8 cellular contexts compared by ENCODE assay signal in the genomic region with DNA sequence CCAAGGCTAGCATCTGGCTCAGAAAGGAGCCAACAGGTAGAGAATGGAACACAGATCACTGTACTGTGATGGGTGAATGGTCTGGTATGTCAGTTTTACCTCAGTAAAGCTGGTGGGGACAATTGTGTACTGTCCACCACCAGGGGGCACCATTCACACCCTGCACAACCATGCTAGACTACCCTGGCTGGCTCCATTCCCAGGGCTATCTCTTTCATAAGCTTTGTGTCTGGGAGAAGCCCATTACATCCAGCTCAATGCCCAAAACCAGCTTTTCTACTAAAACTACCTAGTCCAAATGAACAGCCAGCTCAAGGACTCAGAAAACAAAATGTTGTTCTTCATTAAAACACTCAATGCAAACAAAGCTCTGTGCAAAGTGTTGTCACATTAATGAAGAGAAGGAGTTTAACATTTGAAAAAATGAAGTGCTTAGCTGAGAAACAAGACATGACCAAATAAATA.
DNase-seq lines count a peak whose midpoint lies in the region; ATAC-seq and TF ChIP-seq lines count a peak whose summit lies in the region.

No MANE protein-coding gene starts in this region.

- TF ChIP-seq CTCF in OCI-LY7 (conservative IDR thresholded peaks at IDR 0.05; ENCODE audit: low read length): peak; percentile 89

- CTCF ChIA-PET in activated CD8-positive, alpha-beta memory T cell treated with anti-CD3 and anti-CD28 coated beads, Interleukin-2, amount 10 ng/mL, durations not matched to agents 7 days and 5 days (lab: Charles Lee): no interaction called here
- CTCF ChIA-PET in OCI-LY7 (lab: Charles Lee; ENCODE audit: unreplicated experiment): no interaction called here

- H3K4me1 ChIP-seq in OCI-LY7 (ENCODE audit: insufficient read depth, low read length, poor library complexity, severe bottlenecking): no peaks in the 10 kb centered on the region

- no peak overlapping the region for H3K4me2 ChIP-seq in OCI-LY7 (ENCODE audit: low read length)

- H4K20me1 ChIP-seq in OCI-LY7 (ENCODE audit: insufficient read depth, low read length): no peaks in the 10 kb centered on the region

- BruUV-seq in OCI-LY7 (replicated peaks; lab: Mats Ljungman, UMichigan): no TSS peak

- ATAC-seq in activated CD8-positive, alpha-beta memory T cell treated with anti-CD3 and anti-CD28 coated beads, Interleukin-2, amount 10 ng/mL, durations not matched to agents 7 days and 5 days: no peak
- peak; percentile 91 for ATAC-seq in GM21786 (IDR thresholded peaks at IDR 0.05; ENCODE audit: unreplicated experiment)

- no peak overlapping the region for H3K4me3 Mint-ChIP-seq in activated CD8-positive, alpha-beta memory T cell treated with anti-CD3 and anti-CD28 coated beads, Interleukin-2, amount 10 ng/mL, durations not matched to agents 7 days and 5 days

- no peaks in the 10 kb centered on the region for H3K9me3 ChIP-seq in OCI-LY7 (ENCODE audit: low read length)

- H3K27me3 Mint-ChIP-seq in activated CD8-positive, alpha-beta memory T cell treated with anti-CD3 and anti-CD28 coated beads, Interleukin-2, amount 10 ng/mL, durations not matched to agents 7 days and 5 days: peaks cover 2% of the 10 kb centered on the region

- H3K79me2 ChIP-seq in OCI-LY7 (ENCODE audit: insufficient read depth, low read depth, low read length): no peaks in the 10 kb centered on the region

- no peak overlapping the region for H3K4me3 ChIP-seq in OCI-LY7 (ENCODE audit: low read depth, low read length, poor library complexity, severe bottlenecking)

- POLR2A ChIA-PET in OCI-LY7 (lab: Charles Lee): interaction anchor here (0.6 kb wide), 1 partner anchor 51 kb away, joined by 3 read pairs; no protein-coding TSS in a partner anchor

- no peaks in the 10 kb centered on the region for H3K9me2 ChIP-seq in OCI-LY7 (ENCODE audit: insufficient read depth, low read length)

- H3K36me3 ChIP-seq in OCI-LY7 (ENCODE audit: insufficient read depth, low read length): no peaks in the 10 kb centered on the region

- H2AFZ ChIP-seq in OCI-LY7 (ENCODE audit: low read length): no peak overlapping the region

- no peaks in the 10 kb centered on the region for H3K4me1 Mint-ChIP-seq in activated CD8-positive, alpha-beta memory T cell treated with anti-CD3 and anti-CD28 coated beads, Interleukin-2, amount 10 ng/mL, durations not matched to agents 7 days and 5 days

- no peaks in the 10 kb centered on the region for H3K36me3 Mint-ChIP-seq in activated CD8-positive, alpha-beta memory T cell treated with anti-CD3 and anti-CD28 coated beads, Interleukin-2, amount 10 ng/mL, durations not matched to agents 7 days and 5 days

- intact Hi-C loops in OCI-LY7 (cut with micrococcal nuclease; ENCODE audit: unreplicated experiment): loop anchor here (5.0 kb wide), 1 partner anchor 160 kb away; no protein-coding TSS in a partner anchor

- peaks cover 5% of the 10 kb centered on the region for H3K9me3 Mint-ChIP-seq in activated CD8-positive, alpha-beta memory T cell treated with anti-CD3 and anti-CD28 coated beads, Interleukin-2, amount 10 ng/mL, durations not matched to agents 7 days and 5 days (ENCODE audit: low read depth)

- H3K27ac Mint-ChIP-seq in activated CD8-positive, alpha-beta memory T cell treated with anti-CD3 and anti-CD28 coated beads, Interleukin-2, amount 10 ng/mL, durations not matched to agents 7 days and 5 days: no peak overlapping the region

- H3K27ac ChIP-seq in OCI-LY7 (ENCODE audit: low read depth, low read length, poor library complexity, severe bottlenecking) (no peak overlapping the region), caudate nucleus (ENCODE audit: low read depth, low read length) (no peak overlapping the region)

- peak; percentile 41 for DNase-seq in activated CD8-positive, alpha-beta memory T cell treated with anti-CD3 and anti-CD28 coated beads, Interleukin-2, amount 10 ng/mL, durations not matched to agents 7 days and 5 days
- no peak for DNase-seq in activated CD8-positive, alpha-beta memory T cell treated with anti-CD3 and anti-CD28 coated beads, Interleukin-2, amount 50 U/mL, for 4 hours
- DNase-seq in HuH-7.5 (ENCODE audit: low spot score) (peak; percentile 78), OCI-LY7 (ENCODE audit: low spot score) (peak; percentile 49), caudate nucleus (lab: John Stamatoyannopoulos, UW) (peak in 59 of 61 donors; percentile 12 to 93 (median 60)), kidney tubule cell (ENCODE audit: low spot score) (peak; percentile 86)
- DNase-seq in stimulated activated CD8-positive, alpha-beta memory T cell treated with anti-CD3 and anti-CD28 coated beads, Interleukin-4, amount 100 ng/mL, for 48 hours: peak; percentile 60
